14 cellular contexts compared by ENCODE assay signal in the genomic region with DNA sequence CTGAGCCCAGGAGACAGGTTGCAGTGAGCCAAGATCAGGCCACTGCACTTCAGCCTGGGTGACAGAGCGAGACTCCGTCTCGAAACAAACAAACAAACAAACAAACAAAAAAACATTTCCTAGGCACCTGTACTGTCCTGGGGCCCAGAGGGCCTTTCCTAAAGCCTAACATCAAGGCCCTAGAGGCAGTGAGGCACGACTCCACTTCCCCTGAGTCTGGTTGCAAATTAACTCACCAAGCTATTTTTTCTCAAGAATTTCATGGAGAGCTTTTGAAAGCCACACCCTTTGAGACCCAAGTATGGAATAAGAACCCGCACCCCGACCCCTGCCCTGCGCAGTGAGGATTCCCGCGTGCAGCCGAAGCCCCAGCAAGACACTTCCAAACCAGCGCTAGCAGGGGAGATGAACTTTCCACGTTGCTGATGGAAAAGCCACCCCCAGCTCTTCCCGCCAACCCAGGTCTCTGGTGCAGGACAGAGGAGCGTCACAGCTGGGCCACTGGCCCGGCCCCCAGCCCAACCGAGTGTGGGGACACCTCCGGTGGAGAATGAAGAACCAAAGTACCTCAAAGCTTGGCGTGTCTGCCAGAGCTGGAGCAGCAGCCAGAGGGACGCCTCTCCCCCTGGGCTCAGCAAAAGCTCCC. TPM values are rescaled to one million over a fixed set of nuclear protein-coding genes. Genes with fewer than 3 reads are reported as not detected.
"Had no signal": no experiment of that assay in that cellular context is flagged by ENCODE, and none has a peak within 500 bp of the region (broad histone marks: within the 10 kb centered on the region; RNA-seq: fewer than 3 reads in every experiment).

No MANE protein-coding gene starts in this region.

- H3K36me3 ChIP-seq: lower lobe of right lung had no signal

- DNase-seq: activated CD4-positive, alpha-beta T cell treated with anti-CD3 and anti-CD28 coated beads for 48 hours; activated CD8-positive, alpha-beta memory T cell treated with anti-CD3 and anti-CD28 coated beads, Interleukin-2, amount 50 U/mL, for 48 hours; activated CD8-positive, alpha-beta T cell treated with anti-CD3 and anti-CD28 coated beads, Interleukin-2, amount 10 ng/mL, durations not matched to agents 7 days and 5 days; activated naive CD4-positive, alpha-beta T cell treated with anti-CD3 and anti-CD28 coated beads, Interleukin-2, amount 10 ng/mL, durations not matched to agents 7 days and 5 days; cortex of kidney; effector memory CD8-positive, alpha-beta T cell; lower lobe of right lung; naive thymus-derived CD4-positive, alpha-beta T cell; occipital lobe; psoas muscle; stimulated activated CD4-positive, alpha-beta T cell treated with anti-CD3 and anti-CD28 coated beads, Interleukin-15, amount 100 ng/mL, for 24 hours; stimulated activated CD4-positive, alpha-beta T cell treated with anti-CD3 and anti-CD28 coated beads, Interleukin-4, amount 100 ng/mL, for 24 hours had no signal

- H3K4me1 ChIP-seq: gastroesophageal sphincter, lower lobe of right lung, psoas muscle had no signal

- H3K27ac ChIP-seq: epithelial cell of prostate, gastroesophageal sphincter, lower lobe of right lung, psoas muscle had no signal

- ATAC-seq: activated CD8-positive, alpha-beta T cell treated with anti-CD3 and anti-CD28 coated beads, Interleukin-2, amount 10 ng/mL, durations not matched to agents 7 days and 5 days; effector memory CD8-positive, alpha-beta T cell; gastroesophageal sphincter; naive thymus-derived CD4-positive, alpha-beta T cell; psoas muscle had no signal

- H3K4me3 ChIP-seq: gastroesophageal sphincter, lower lobe of right lung, psoas muscle had no signal

- H3K9me3 ChIP-seq: gastroesophageal sphincter, lower lobe of right lung, psoas muscle had no signal

- H3K27me3 ChIP-seq: gastroesophageal sphincter had no signal

RNA-seq across cellular contexts. Expression of a gene that starts 1.2 kb away (rescaled TPM):
- total RNA-seq: activated CD8-positive, alpha-beta T cell treated with anti-CD3 and anti-CD28 coated beads, Interleukin-2, amount 10 ng/mL, durations not matched to agents 7 days and 5 days; gastroesophageal sphincter; naive thymus-derived CD4-positive, alpha-beta T cell had no signal

RNA-seq across cellular contexts. Expression of a gene that starts 39.4 kb away (rescaled TPM):
- total RNA-seq: activated CD8-positive, alpha-beta T cell treated with anti-CD3 and anti-CD28 coated beads, Interleukin-2, amount 10 ng/mL, durations not matched to agents 7 days and 5 days had no signal
